ENCODE assay signal across 10 cellular contexts in the genomic region with DNA sequence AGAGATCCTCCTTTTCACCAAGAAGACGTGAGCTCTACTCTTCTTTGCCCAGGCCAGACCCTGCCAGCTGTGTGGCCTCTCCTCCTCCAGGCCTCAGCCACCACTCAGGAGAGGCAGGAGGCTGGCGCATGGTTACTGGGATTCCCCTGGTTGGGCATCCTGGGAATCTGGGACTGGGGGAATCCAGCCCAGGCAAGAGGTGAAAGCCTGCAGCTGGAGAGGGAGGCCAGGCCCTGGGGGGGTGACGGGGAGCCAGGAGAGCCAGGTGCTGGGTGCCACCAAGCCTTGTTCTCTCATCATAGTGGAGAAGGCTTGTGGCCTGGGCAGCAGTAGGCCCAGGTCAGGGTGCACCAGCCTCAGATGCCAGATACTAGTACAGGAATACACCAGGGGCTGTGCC. TPM values are rescaled to one million over a fixed set of nuclear protein-coding genes. Genes with fewer than 3 reads are reported as not detected.
A peak's percentile ranks its signal among the peaks of the same experiment; 100 is the strongest.
DNase-seq lines count a peak whose midpoint lies in the region; ATAC-seq and TF ChIP-seq lines count a peak whose summit lies in the region.
"Had no signal": no experiment of that assay in that cellular context is flagged by ENCODE, and none has a peak within 500 bp of the region (broad histone marks: within the 10 kb centered on the region; RNA-seq: fewer than 3 reads in every experiment).

No MANE protein-coding gene starts in this region.

- intact Hi-C loops in left ventricle myocardium superior (cut with micrococcal nuclease) = no loop called here
- intact Hi-C loops in dorsolateral prefrontal cortex (cut with DNase I) = no loop called here
- intact Hi-C loops in upper lobe of right lung (cut with DNase I) = no loop called here

- DNase-seq in right atrium auricular region (ENCODE audit: low spot score) = no peak
- no peak for DNase-seq in left ventricle myocardium superior
- no peak for DNase-seq in dorsolateral prefrontal cortex
- no peak for DNase-seq in upper lobe of right lung
- no peak for DNase-seq in DMS53 treated with DMSO at 0.1 percent for 48 hours (lab: John Stamatoyannopoulos, UW; ENCODE audit: unreplicated experiment)
- DNase-seq in NCI-H345 treated with DMSO at 0.1 percent for 48 hours (lab: John Stamatoyannopoulos, UW; ENCODE audit: unreplicated experiment) = no peak
- DNase-seq in foreskin keratinocyte = no peak
- DNase-seq: NCI-H2029 treated with DMSO at 0.1 percent for 48 hours had no signal

- H3K27ac Mint-ChIP-seq in nephron = peak overlapping the region in 2 of 3 experiments; percentile 59 to 83

- ATAC-seq in left ventricle myocardium superior (no peak), upper lobe of right lung (no peak), foreskin keratinocyte (no peak)

- no peaks in the 10 kb centered on the region for H3K36me3 Mint-ChIP-seq in nephron (ENCODE audit: low read depth)

- H3K27me3 Mint-ChIP-seq in nephron (ENCODE audit: low read depth) = peaks cover 9% of the 10 kb centered on the region

- no peaks in the 10 kb centered on the region for H3K9me3 Mint-ChIP-seq in nephron

- peaks cover 26% of the 10 kb centered on the region for H3K36me3 ChIP-seq in right atrium auricular region
- peaks cover 16% of the 10 kb centered on the region for H3K36me3 ChIP-seq in upper lobe of right lung

- H3K27ac ChIP-seq in right atrium auricular region = peak overlapping the region; percentile 96 to 97
- H3K27ac ChIP-seq in dorsolateral prefrontal cortex = peak overlapping the region in 50 of 59 donors; percentile 9 to 85 (median 68)
- peak overlapping the region; percentile 88 for H3K27ac ChIP-seq in upper lobe of right lung
- H3K27ac ChIP-seq in foreskin keratinocyte = no peak overlapping the region

- H3K4me3 Mint-ChIP-seq in nephron = no peak overlapping the region

- H3K4me3 ChIP-seq in right atrium auricular region (no peak overlapping the region), dorsolateral prefrontal cortex (no peak overlapping the region), upper lobe of right lung (no peak overlapping the region)

- peaks cover 54% of the 10 kb centered on the region for H3K4me1 Mint-ChIP-seq in nephron

- no peak for TF ChIP-seq CTCF in right atrium auricular region (IDR thresholded peaks at IDR 0.05)
- TF ChIP-seq CTCF in dorsolateral prefrontal cortex (IDR thresholded peaks at IDR 0.05 in 54 of 56, conservative IDR thresholded peaks at IDR 0.05 in 2 of 56; ENCODE audit: low read depth in 1 of 56, partially characterized antibody in 56 of 56) = no peak
- no peak for TF ChIP-seq CTCF in nephron (IDR thresholded peaks at IDR 0.05; ENCODE audit: unreplicated experiment in 3 of 3)
- TF ChIP-seq CTCF in upper lobe of right lung (IDR thresholded peaks at IDR 0.05) = no peak
- no peak for TF ChIP-seq CTCF in foreskin keratinocyte (conservative IDR thresholded peaks at IDR 0.05)

- H3K9me3 ChIP-seq in right atrium auricular region = no peaks in the 10 kb centered on the region
- no peaks in the 10 kb centered on the region for H3K9me3 ChIP-seq in upper lobe of right lung

- H3K4me1 ChIP-seq in right atrium auricular region (peaks cover 0 to 89% of the 10 kb centered on the region in 2 donors), upper lobe of right lung (peaks cover 92% of the 10 kb centered on the region), foreskin keratinocyte (peaks cover 8% of the 10 kb centered on the region)

- H3K27me3 ChIP-seq in right atrium auricular region (no peaks in the 10 kb centered on the region), dorsolateral prefrontal cortex (no peaks in the 10 kb centered on the region), upper lobe of right lung (no peaks in the 10 kb centered on the region), foreskin keratinocyte (no peaks in the 10 kb centered on the region)

RNA-seq across cellular contexts. Expression of gene CCDC9B, which starts 6.2 kb away (rescaled TPM):
- 10 to 100 TPM; 31.8 to 32.2 TPM for total RNA-seq in right atrium auricular region
- 169 TPM for total RNA-seq in left ventricle myocardium superior
- 10 to 100 TPM in 114 of 120 experiments, 1 to 10 TPM in 6; 7.1 to 37.9 (median 17.3) TPM for total RNA-seq in dorsolateral prefrontal cortex
- total RNA-seq in upper lobe of right lung = 72.5 TPM
- total RNA-seq in foreskin keratinocyte = 48.7 and 61.7 TPM in 2 replicates
- 21.3 and 25.0 TPM in 2 replicates for polyA plus RNA-seq in foreskin keratinocyte

RNA-seq across cellular contexts. Expression of gene INAFM2, which starts 11.0 kb away (rescaled TPM):
- 10 to 100 TPM; 45.5 to 48.9 TPM for total RNA-seq in right atrium auricular region
- total RNA-seq in left ventricle myocardium superior = 55.8 TPM
- total RNA-seq in dorsolateral prefrontal cortex = 10 to 100 TPM; 15.6 to 46.5 (median 29.8) TPM
- 39.5 TPM for total RNA-seq in upper lobe of right lung
- total RNA-seq in foreskin keratinocyte = 15.0 and 17.8 TPM in 2 replicates
- polyA plus RNA-seq in foreskin keratinocyte = 16.2 and 19.1 TPM in 2 replicates

RNA-seq across cellular contexts. Expression of gene PHGR1, which starts 16.3 kb away (rescaled TPM):
- total RNA-seq in right atrium auricular region = not detected
- not detected for total RNA-seq in left ventricle myocardium superior
- not detected for total RNA-seq in dorsolateral prefrontal cortex
- not detected for total RNA-seq in upper lobe of right lung
- not detected in 2 replicates for total RNA-seq in foreskin keratinocyte
- polyA plus RNA-seq in foreskin keratinocyte = not detected in 2 replicates
- total RNA-seq: bronchial epithelial cell had no signal

RNA-seq across cellular contexts. Expression of gene DISP2, which starts 23.5 kb away (rescaled TPM):
- total RNA-seq in right atrium auricular region = under 1 TPM; 0.11 to 0.20 TPM
- total RNA-seq in left ventricle myocardium superior = 5.2 TPM
- total RNA-seq in dorsolateral prefrontal cortex = 10 to 100 TPM; 11.5 to 58.0 (median 37.6) TPM
- total RNA-seq in upper lobe of right lung = 6.5 TPM
- 0.65 and 1.5 TPM in 2 replicates for total RNA-seq in foreskin keratinocyte
- 1.9 and 6.6 TPM in 2 replicates for polyA plus RNA-seq in foreskin keratinocyte

RNA-seq across cellular contexts. Expression of gene PLCB2, which starts 26.8 kb away (rescaled TPM):
- total RNA-seq in right atrium auricular region (1 to 10 TPM; 1.9 to 8.4 TPM), left ventricle myocardium superior (7.5 TPM), dorsolateral prefrontal cortex (10 to 100 TPM; 10.2 to 52.4 (median 21.2) TPM), upper lobe of right lung (61.2 TPM), foreskin keratinocyte (1.5 and 1.7 TPM in 2 replicates)
- polyA plus RNA-seq in foreskin keratinocyte = 1.6 and 2.2 TPM in 2 replicates
- total RNA-seq: bronchial epithelial cell had no signal
